ENCODE assay signal across 8 cellular contexts in the genomic region with DNA sequence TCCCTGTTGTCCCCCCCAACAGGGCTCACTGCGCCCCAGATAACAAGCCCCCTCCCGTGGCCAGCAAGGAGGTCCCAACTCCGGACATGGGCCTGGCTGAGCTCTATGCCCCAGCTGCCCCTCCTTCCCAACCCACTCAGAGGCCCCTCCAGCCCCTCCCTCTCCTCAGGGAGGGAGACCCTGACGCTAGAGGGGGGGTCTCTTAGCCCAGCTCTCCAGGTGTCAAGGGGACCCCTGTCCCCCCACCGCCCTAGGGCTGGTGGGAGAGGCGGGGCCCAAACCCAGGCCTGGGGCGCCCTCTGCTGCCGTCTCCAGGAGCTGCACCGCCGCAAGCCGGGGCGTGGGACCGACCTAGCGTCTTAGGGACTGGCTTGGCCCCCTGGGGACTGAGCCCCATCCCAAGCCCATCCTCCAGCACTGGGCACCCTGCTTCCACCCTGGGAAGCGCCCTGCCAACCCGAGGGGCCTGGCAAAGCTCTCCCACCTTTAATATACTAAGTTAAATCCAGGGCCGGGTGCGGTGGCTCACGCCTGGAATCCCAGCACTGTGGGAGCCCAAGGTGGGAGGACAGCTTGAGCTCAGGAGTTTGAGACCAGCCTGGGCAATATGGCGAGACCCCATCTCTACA. TPM values are rescaled to one million over a fixed set of nuclear protein-coding genes. Genes with fewer than 3 reads are reported as not detected.
DNase-seq lines count a peak whose midpoint lies in the region; ATAC-seq, FAIRE-seq and TF ChIP-seq lines count a peak whose summit lies in the region.

No MANE protein-coding gene starts in this region.

- FAIRE-seq in RCC 7860 (lab: Jason Lieb, UNC), result no peak

- H3K27ac ChIP-seq in suprapubic skin, result no peak overlapping the region

- H3K27ac Mint-ChIP-seq in naive thymus-derived CD8-positive, alpha-beta T cell, result peak overlapping the region in 1 of 10 donors; percentile 43

- H3K4me1 Mint-ChIP-seq in naive thymus-derived CD8-positive, alpha-beta T cell, result peaks cover 6 to 20% (median 18%) of the 10 kb centered on the region in 4 donors

- peaks cover 0 to 3% (median 0%) of the 10 kb centered on the region in 9 donors for H3K9me3 Mint-ChIP-seq in naive thymus-derived CD8-positive, alpha-beta T cell

- no peak overlapping the region for H3K4me3 ChIP-seq in suprapubic skin

- peaks cover 5 to 29% (median 11%) of the 10 kb centered on the region in 5 donors for H3K27me3 Mint-ChIP-seq in naive thymus-derived CD8-positive, alpha-beta T cell

- peak; percentile 63 for DNase-seq in Daoy (ENCODE audit: low read depth)
- DNase-seq in activated CD4-positive, alpha-beta T cell treated with anti-CD3 and anti-CD28 coated beads, Interleukin-2, amount 50 U/mL, for 4 hours, result peak; percentile 59 to 66
- peak; percentile 61 for DNase-seq in effector CD8-positive, alpha-beta T cell (lab: John Stamatoyannopoulos, UW)
- DNase-seq in naive thymus-derived CD8-positive, alpha-beta T cell, result peak; percentile 45 to 78 (median 71)
- peak in 1 of 2 donors; percentile 79 for DNase-seq in suprapubic skin (ENCODE audit: low spot score in 2 of 2)
- no peak for DNase-seq in RCC 7860 (ENCODE audit: low spot score)
- DNase-seq in GF-D8 (lab: John Stamatoyannopoulos, UW), result no peak

- no peaks in the 10 kb centered on the region for H3K36me3 ChIP-seq in suprapubic skin

- WGBS in suprapubic skin, result 7% methylated on average over 3 of the region's 20 CpGs

- H3K27me3 ChIP-seq in suprapubic skin, result peaks cover 67% of the 10 kb centered on the region

- no peak for TF ChIP-seq POLR2A in suprapubic skin (IDR thresholded peaks at IDR 0.05)

- H3K4me3 Mint-ChIP-seq in naive thymus-derived CD8-positive, alpha-beta T cell, result peak overlapping the region in 3 of 10 donors; percentile 34 to 61 (median 41)

- TF ChIP-seq EP300 in suprapubic skin (IDR thresholded peaks at IDR 0.05), result no peak

- TF ChIP-seq CTCF in LNCAP (IDR thresholded peaks at IDR 0.05) (peak; percentile 98), suprapubic skin (IDR thresholded peaks at IDR 0.05) (peak; percentile 83 to 94)

- no peaks in the 10 kb centered on the region for H3K9me3 ChIP-seq in suprapubic skin

- POLR2A ChIA-PET in naive thymus-derived CD8-positive, alpha-beta T cell (lab: Charles Lee), result interaction anchor here (0.6 to 1.5 kb wide), 3 partner anchors 18 to 138 kb away, joined by 3 to 8 read pairs (median 3); no protein-coding TSS in a partner anchor

- peaks cover 21% of the 10 kb centered on the region for H3K4me1 ChIP-seq in suprapubic skin

- ATAC-seq in naive thymus-derived CD8-positive, alpha-beta T cell, result peak; percentile 67 to 77

- H3K36me3 Mint-ChIP-seq in naive thymus-derived CD8-positive, alpha-beta T cell, result peaks cover 0 to 4% (median 0%) of the 10 kb centered on the region in 3 donors

RNA-seq across cellular contexts. Expression of a gene that starts 1.4 kb away (rescaled TPM):
- total RNA-seq in Daoy (2014; rRNA removed; shearing (Covaris generic)), result not detected in 2 replicates
- not detected for total RNA-seq in naive thymus-derived CD8-positive, alpha-beta T cell
- polyA plus RNA-seq in naive thymus-derived CD8-positive, alpha-beta T cell, result not detected
- total RNA-seq in suprapubic skin, result 1 to 10 TPM in 1 of 4 donors, under 1 TPM in 1, not detected in 2; 0.13 to 1.1 TPM

RNA-seq across cellular contexts. Expression of a gene that starts 17.5 kb away (rescaled TPM):
- total RNA-seq in Daoy (2014; rRNA removed; shearing (Covaris generic)), result 73.1 and 92.5 TPM in 2 replicates
- total RNA-seq in naive thymus-derived CD8-positive, alpha-beta T cell, result 10 to 100 TPM; 50.6 to 54.1 TPM
- 10 to 100 TPM; 51.2 to 72.7 (median 64.1) TPM for polyA plus RNA-seq in naive thymus-derived CD8-positive, alpha-beta T cell
- 10 to 100 TPM; 25.0 to 52.6 (median 42.2) TPM for total RNA-seq in suprapubic skin

RNA-seq across cellular contexts. Expression of a gene that starts 19.3 kb away (rescaled TPM):
- 79.1 and 81.7 TPM in 2 replicates for total RNA-seq in Daoy (2014; rRNA removed; shearing (Covaris generic))
- 100 to 1,000 TPM; 331 to 365 TPM for total RNA-seq in naive thymus-derived CD8-positive, alpha-beta T cell
- 10 to 100 TPM; 37.9 to 77.0 (median 52.0) TPM for polyA plus RNA-seq in naive thymus-derived CD8-positive, alpha-beta T cell
- total RNA-seq in suprapubic skin, result 100 to 1,000 TPM; 165 to 349 (median 243) TPM

RNA-seq across cellular contexts. Expression of a gene that starts 19.7 kb away (rescaled TPM):
- total RNA-seq in Daoy (2014; rRNA removed; shearing (Covaris generic)), result not detected in 2 replicates
- total RNA-seq in naive thymus-derived CD8-positive, alpha-beta T cell, result not detected
- not detected for polyA plus RNA-seq in naive thymus-derived CD8-positive, alpha-beta T cell
- not detected for total RNA-seq in suprapubic skin

RNA-seq across cellular contexts. Expression of a gene that starts 24.8 kb away (rescaled TPM):
- total RNA-seq in Daoy (2014; rRNA removed; shearing (Covaris generic)), result 162 and 166 TPM in 2 replicates
- 100 to 1,000 TPM; 211 to 216 TPM for total RNA-seq in naive thymus-derived CD8-positive, alpha-beta T cell
- 100 to 1,000 TPM; 498 to 693 (median 515) TPM for polyA plus RNA-seq in naive thymus-derived CD8-positive, alpha-beta T cell
- total RNA-seq in suprapubic skin, result 10 to 100 TPM; 44.0 to 75.1 (median 68.4) TPM

Comparison
In these comparisons a context has a peak if more than half of its experiments do, and no peak if none do; other contexts are left out.
1. DNase-seq: peak in Daoy (single experiment), activated CD4-positive, alpha-beta T cell treated with anti-CD3 and anti-CD28 coated beads, Interleukin-2, amount 50 U/mL, for 4 hours (2 of 2), effector CD8-positive, alpha-beta T cell (single experiment) and naive thymus-derived CD8-positive, alpha-beta T cell (10 of 10); none in RCC 7860 (single experiment) and GF-D8 (single experiment).